ENCODE assay signal across 12 cellular contexts in the genomic region with DNA sequence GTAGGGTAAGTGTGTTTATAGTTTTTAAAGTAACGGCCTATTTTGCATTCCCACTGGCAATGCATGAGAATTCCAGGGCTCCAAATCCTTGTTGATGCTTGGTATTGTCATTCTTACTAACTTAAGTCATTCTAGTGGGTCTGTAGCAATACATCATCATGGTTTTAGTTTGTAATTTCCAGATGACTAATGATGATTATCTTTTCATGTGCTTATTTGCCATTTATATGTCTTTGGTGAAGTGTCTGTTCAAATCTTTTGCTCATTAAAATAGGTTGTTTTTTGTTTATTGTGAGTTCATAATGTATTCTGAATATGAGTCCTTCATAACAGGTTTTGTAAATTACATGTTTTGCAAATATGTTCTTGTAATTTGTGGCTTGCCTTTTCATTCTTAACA. TPM values are rescaled to one million over a fixed set of nuclear protein-coding genes. Genes with fewer than 3 reads are reported as not detected.
DNase-seq lines count a peak whose midpoint lies in the region; ATAC-seq and TF ChIP-seq lines count a peak whose summit lies in the region.
"Had no signal": no experiment of that assay in that cellular context is flagged by ENCODE, and none has a peak within 500 bp of the region (broad histone marks: within the 10 kb centered on the region; RNA-seq: fewer than 3 reads in every experiment).

No MANE protein-coding gene starts in this region.

- no peak overlapping the region for H3K9ac ChIP-seq in skeletal muscle tissue (ENCODE audit: low read depth in 1 of 3, low read length in 3 of 3)

- peak overlapping the region; percentile 54 for H3K4me3 Mint-ChIP-seq in WTC11
- H3K4me3 Mint-ChIP-seq in activated naive CD8-positive, alpha-beta T cell treated with anti-CD3 and anti-CD28 coated beads for 36 hours, result no peak overlapping the region
- H3K4me3 Mint-ChIP-seq: activated CD8-positive, alpha-beta T cell treated with anti-CD3 and anti-CD28 coated beads, Interleukin-2, amount 10 ng/mL, durations not matched to agents 7 days and 5 days had no signal

- H3K9me3 Mint-ChIP-seq in WTC11, result no peaks in the 10 kb centered on the region
- H3K9me3 Mint-ChIP-seq in activated naive CD8-positive, alpha-beta T cell treated with anti-CD3 and anti-CD28 coated beads for 36 hours, result no peaks in the 10 kb centered on the region

- POLR2A ChIA-PET in WTC11 (lab: Charles Lee), result interaction anchor here (0.5 kb wide), 1 partner anchor 23 kb away, joined by 3 read pairs; no protein-coding TSS in a partner anchor

- H3K4me1 ChIP-seq in HAP-1 (peaks cover 71% of the 10 kb centered on the region), skeletal muscle tissue (ENCODE audit: control insufficient read depth in 3 of 3, insufficient read depth in 3 of 3, low read length in 3 of 3) (peaks cover 53 to 56% (median 53%) of the 10 kb centered on the region in 3 donors)

- H3K36me3 ChIP-seq in HAP-1 (replicated peaks), result no peaks in the 10 kb centered on the region
- no peaks in the 10 kb centered on the region for H3K36me3 ChIP-seq in skeletal muscle tissue (ENCODE audit: control insufficient read depth in 3 of 3, insufficient read depth in 3 of 3, low read length in 3 of 3)

- H3K27ac Mint-ChIP-seq in WTC11, result peak overlapping the region; percentile 73
- no peak overlapping the region for H3K27ac Mint-ChIP-seq in activated naive CD8-positive, alpha-beta T cell treated with anti-CD3 and anti-CD28 coated beads for 36 hours
- H3K27ac Mint-ChIP-seq: activated CD8-positive, alpha-beta T cell treated with anti-CD3 and anti-CD28 coated beads, Interleukin-2, amount 10 ng/mL, durations not matched to agents 7 days and 5 days had no signal

- peak overlapping the region; percentile 13 for H3K4me3 ChIP-seq in HAP-1
- H3K4me3 ChIP-seq in foreskin fibroblast (ENCODE audit: low read depth in 1 of 2, low read length in 2 of 2), result no peak overlapping the region
- H3K4me3 ChIP-seq in skeletal muscle tissue (ENCODE audit: low read length in 3 of 3), result no peak overlapping the region

- no peaks in the 10 kb centered on the region for H3K9me3 ChIP-seq in HAP-1
- H3K9me3 ChIP-seq in skeletal muscle tissue (ENCODE audit: control insufficient read depth in 3 of 3, low read length in 3 of 3), result no peaks in the 10 kb centered on the region

- CTCF ChIA-PET in WTC11 (lab: Charles Lee), result interaction anchor here (0.7 to 1.0 kb wide), 2 partner anchors 31 to 224 kb away, joined by 3 read pairs; no protein-coding TSS in a partner anchor

- in situ Hi-C loops in HAP-1 (cut with MboI; ENCODE audit: low sequenced_read_pairs), result no loop called here

- H3K4me1 Mint-ChIP-seq in WTC11, result peaks cover 62% of the 10 kb centered on the region
- H3K4me1 Mint-ChIP-seq in activated naive CD8-positive, alpha-beta T cell treated with anti-CD3 and anti-CD28 coated beads for 36 hours, result peaks cover 69% of the 10 kb centered on the region

- H3K27me3 ChIP-seq in HAP-1 (ENCODE audit: low read depth) (no peaks in the 10 kb centered on the region), skeletal muscle tissue (ENCODE audit: control insufficient read depth in 3 of 3, insufficient read depth in 3 of 3, low read length in 3 of 3) (no peaks in the 10 kb centered on the region)

- H3K27ac ChIP-seq in skeletal muscle tissue (ENCODE audit: low read depth, low read length), result peak overlapping the region; percentile 0

- H3K36me3 Mint-ChIP-seq in WTC11, result no peaks in the 10 kb centered on the region
- H3K36me3 Mint-ChIP-seq in activated naive CD8-positive, alpha-beta T cell treated with anti-CD3 and anti-CD28 coated beads for 36 hours, result no peaks in the 10 kb centered on the region

- DNase-seq in HAP-1 (ENCODE audit: low spot score in 2 of 2) (peak in 1 of 2 experiments; percentile 86), WTC11 (ENCODE audit: low spot score) (no peak), foreskin fibroblast (peak; percentile 66 to 82), cerebellar cortex (ENCODE audit: low spot score) (no peak), mucosa of gallbladder (ENCODE audit: low spot score) (no peak), NCI-H2081 treated with DMSO at 0.1 percent for 48 hours (lab: John Stamatoyannopoulos, UW) (no peak)
- DNase-seq in activated naive CD8-positive, alpha-beta T cell treated with anti-CD3 and anti-CD28 coated beads for 36 hours, result no peak
- DNase-seq: activated CD8-positive, alpha-beta T cell treated with anti-CD3 and anti-CD28 coated beads, Interleukin-2, amount 10 ng/mL, durations not matched to agents 7 days and 5 days; left colon; NCI-H1048; stimulated activated naive CD4-positive, alpha-beta T cell treated with Interleukin-2 at 50 U/mL for 16 hours had no signal

- no peak for TF ChIP-seq CTCF in WTC11 (IDR thresholded peaks at IDR 0.05)
- TF ChIP-seq CTCF in foreskin fibroblast (IDR thresholded peaks at IDR 0.05; ENCODE audit: low read depth, low read length), result no peak

- no peaks in the 10 kb centered on the region for H3K27me3 Mint-ChIP-seq in WTC11 (ENCODE audit: low read depth)
- H3K27me3 Mint-ChIP-seq in activated naive CD8-positive, alpha-beta T cell treated with anti-CD3 and anti-CD28 coated beads for 36 hours, result no peaks in the 10 kb centered on the region

- peak; percentile 51 for ATAC-seq in WTC11
- ATAC-seq: activated CD8-positive, alpha-beta T cell treated with anti-CD3 and anti-CD28 coated beads, Interleukin-2, amount 10 ng/mL, durations not matched to agents 7 days and 5 days; left colon had no signal

TF ChIP-seq in WTC11, 78 proteins besides CTCF, POLR2A, EP300 and RAD21 (continues in another document):
- TF ChIP-seq, protein P1, sequence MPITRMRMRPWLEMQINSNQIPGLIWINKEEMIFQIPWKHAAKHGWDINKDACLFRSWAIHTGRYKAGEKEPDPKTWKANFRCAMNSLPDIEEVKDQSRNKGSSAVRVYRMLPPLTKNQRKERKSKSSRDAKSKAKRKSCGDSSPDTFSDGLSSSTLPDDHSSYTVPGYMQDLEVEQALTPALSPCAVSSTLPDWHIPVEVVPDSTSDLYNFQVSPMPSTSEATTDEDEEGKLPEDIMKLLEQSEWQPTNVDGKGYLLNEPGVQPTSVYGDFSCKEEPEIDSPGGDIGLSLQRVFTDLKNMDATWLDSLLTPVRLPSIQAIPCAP (CRISPR knock-in tag; IDR thresholded peaks at IDR 0.05), result no peak
- TF ChIP-seq KAT7 (CRISPR knock-in tag; IDR thresholded peaks at IDR 0.05; ENCODE audit: borderline replicate concordance) (no peak), ZNF396 (CRISPR knock-in tag; IDR thresholded peaks at IDR 0.05; ENCODE audit: borderline replicate concordance) (no peak), ELF4 (CRISPR knock-in tag; IDR thresholded peaks at IDR 0.05; ENCODE audit: low read depth) (no peak), FOXJ3 (CRISPR knock-in tag; IDR thresholded peaks at IDR 0.05; ENCODE audit: borderline replicate concordance) (no peak), ZNF232 (CRISPR knock-in tag; IDR thresholded peaks at IDR 0.05) (no peak), CBFB (CRISPR knock-in tag; IDR thresholded peaks at IDR 0.05; ENCODE audit: low read depth) (no peak)
- TF ChIP-seq, protein P2, sequence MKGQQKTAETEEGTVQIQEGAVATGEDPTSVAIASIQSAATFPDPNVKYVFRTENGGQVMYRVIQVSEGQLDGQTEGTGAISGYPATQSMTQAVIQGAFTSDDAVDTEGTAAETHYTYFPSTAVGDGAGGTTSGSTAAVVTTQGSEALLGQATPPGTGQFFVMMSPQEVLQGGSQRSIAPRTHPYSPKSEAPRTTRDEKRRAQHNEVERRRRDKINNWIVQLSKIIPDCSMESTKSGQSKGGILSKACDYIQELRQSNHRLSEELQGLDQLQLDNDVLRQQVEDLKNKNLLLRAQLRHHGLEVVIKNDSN (CRISPR knock-in tag; IDR thresholded peaks at IDR 0.05), result no peak
- TF ChIP-seq, protein P3, sequence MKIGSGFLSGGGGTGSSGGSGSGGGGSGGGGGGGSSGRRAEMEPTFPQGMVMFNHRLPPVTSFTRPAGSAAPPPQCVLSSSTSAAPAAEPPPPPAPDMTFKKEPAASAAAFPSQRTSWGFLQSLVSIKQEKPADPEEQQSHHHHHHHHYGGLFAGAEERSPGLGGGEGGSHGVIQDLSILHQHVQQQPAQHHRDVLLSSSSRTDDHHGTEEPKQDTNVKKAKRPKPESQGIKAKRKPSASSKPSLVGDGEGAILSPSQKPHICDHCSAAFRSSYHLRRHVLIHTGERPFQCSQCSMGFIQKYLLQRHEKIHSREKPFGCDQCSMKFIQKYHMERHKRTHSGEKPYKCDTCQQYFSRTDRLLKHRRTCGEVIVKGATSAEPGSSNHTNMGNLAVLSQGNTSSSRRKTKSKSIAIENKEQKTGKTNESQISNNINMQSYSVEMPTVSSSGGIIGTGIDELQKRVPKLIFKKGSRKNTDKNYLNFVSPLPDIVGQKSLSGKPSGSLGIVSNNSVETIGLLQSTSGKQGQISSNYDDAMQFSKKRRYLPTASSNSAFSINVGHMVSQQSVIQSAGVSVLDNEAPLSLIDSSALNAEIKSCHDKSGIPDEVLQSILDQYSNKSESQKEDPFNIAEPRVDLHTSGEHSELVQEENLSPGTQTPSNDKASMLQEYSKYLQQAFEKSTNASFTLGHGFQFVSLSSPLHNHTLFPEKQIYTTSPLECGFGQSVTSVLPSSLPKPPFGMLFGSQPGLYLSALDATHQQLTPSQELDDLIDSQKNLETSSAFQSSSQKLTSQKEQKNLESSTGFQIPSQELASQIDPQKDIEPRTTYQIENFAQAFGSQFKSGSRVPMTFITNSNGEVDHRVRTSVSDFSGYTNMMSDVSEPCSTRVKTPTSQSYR (CRISPR knock-in tag; IDR thresholded peaks at IDR 0.05), result no peak
- TF ChIP-seq, protein P4, sequence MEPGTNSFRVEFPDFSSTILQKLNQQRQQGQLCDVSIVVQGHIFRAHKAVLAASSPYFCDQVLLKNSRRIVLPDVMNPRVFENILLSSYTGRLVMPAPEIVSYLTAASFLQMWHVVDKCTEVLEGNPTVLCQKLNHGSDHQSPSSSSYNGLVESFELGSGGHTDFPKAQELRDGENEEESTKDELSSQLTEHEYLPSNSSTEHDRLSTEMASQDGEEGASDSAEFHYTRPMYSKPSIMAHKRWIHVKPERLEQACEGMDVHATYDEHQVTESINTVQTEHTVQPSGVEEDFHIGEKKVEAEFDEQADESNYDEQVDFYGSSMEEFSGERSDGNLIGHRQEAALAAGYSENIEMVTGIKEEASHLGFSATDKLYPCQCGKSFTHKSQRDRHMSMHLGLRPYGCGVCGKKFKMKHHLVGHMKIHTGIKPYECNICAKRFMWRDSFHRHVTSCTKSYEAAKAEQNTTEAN (CRISPR knock-in tag; IDR thresholded peaks at IDR 0.05), result no peak

RNA-seq across cellular contexts. Expression of a gene that starts 31.2 kb away (rescaled TPM):
- total RNA-seq in WTC11 (2021) (17.0 to 19.5 TPM (median 19.2 TPM) in 3 replicates), skeletal muscle tissue (38.6 TPM), mucosa of gallbladder (50.7 TPM)
- 10 to 100 TPM; 16.3 to 16.9 TPM for total RNA-seq in activated naive CD8-positive, alpha-beta T cell treated with anti-CD3 and anti-CD28 coated beads for 36 hours

Comparison
In these comparisons a context has a peak if more than half of its experiments do, and no peak if none do; other contexts are left out.
1. DNase-seq: peak in foreskin fibroblast (2 of 2); none in WTC11 (single experiment), cerebellar cortex (single experiment), mucosa of gallbladder (single experiment), activated naive CD8-positive, alpha-beta T cell treated with anti-CD3 and anti-CD28 coated beads for 36 hours (single experiment) and NCI-H2081 treated with DMSO at 0.1 percent for 48 hours (single experiment).